In the genomic region with DNA sequence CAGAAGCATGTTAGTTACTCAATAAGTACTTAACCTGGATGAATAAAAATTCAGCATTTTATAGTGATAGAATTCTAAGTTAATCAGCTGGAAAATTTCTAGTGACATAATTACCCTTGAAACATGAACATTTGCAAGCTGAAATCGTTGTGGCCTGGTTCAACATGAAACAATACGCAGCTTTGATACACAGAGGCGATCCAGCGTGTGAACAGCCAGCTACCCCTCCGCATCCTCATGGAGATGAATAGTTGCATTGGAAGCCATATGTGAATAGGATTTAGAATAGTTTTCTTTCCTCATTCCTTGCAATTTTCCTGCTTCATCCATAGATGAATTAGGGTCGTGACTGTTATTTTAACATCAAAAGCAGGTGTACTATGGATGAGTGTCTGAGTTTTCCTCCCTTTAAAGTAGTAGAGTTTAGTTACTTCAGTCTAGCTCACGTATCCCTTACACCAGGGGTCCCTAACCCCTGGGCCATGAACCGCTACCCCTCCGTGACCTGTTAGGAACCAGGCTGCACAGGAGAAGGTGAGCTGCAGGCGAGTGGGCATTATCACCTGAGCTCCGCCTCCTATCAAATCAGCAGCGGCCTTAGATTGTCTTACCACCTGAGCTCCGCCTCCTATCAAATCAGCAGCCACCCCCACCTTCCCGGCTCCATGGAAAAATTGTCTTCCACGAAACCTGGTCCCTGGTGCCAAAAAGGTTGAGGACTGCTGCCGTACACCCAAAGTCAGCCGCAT, we compare ENCODE assay signal across 2 cellular contexts.
A peak's percentile ranks its signal among the peaks of the same experiment; 100 is the strongest.
TF ChIP-seq lines count a peak whose summit lies in the region.

No MANE protein-coding gene starts in this region.

TF ChIP-seq in HCT116, 20 proteins besides CTCF, POLR2A, EP300 and RAD21:
- TF ChIP-seq, protein P1, sequence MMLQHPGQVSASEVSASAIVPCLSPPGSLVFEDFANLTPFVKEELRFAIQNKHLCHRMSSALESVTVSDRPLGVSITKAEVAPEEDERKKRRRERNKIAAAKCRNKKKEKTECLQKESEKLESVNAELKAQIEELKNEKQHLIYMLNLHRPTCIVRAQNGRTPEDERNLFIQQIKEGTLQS (IDR thresholded peaks at IDR 0.05), result no peak
- no peak for TF ChIP-seq FOSL1 (IDR thresholded peaks at IDR 0.05; ENCODE audit: low read depth)
- TF ChIP-seq SP1 (IDR thresholded peaks at IDR 0.05; ENCODE audit: low read depth), result no peak
- TF ChIP-seq, protein P2, sequence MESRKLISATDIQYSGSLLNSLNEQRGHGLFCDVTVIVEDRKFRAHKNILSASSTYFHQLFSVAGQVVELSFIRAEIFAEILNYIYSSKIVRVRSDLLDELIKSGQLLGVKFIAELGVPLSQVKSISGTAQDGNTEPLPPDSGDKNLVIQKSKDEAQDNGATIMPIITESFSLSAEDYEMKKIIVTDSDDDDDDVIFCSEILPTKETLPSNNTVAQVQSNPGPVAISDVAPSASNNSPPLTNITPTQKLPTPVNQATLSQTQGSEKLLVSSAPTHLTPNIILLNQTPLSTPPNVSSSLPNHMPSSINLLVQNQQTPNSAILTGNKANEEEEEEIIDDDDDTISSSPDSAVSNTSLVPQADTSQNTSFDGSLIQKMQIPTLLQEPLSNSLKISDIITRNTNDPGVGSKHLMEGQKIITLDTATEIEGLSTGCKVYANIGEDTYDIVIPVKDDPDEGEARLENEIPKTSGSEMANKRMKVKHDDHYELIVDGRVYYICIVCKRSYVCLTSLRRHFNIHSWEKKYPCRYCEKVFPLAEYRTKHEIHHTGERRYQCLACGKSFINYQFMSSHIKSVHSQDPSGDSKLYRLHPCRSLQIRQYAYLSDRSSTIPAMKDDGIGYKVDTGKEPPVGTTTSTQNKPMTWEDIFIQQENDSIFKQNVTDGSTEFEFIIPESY (IDR thresholded peaks at IDR 0.05; ENCODE audit: extremely low read depth, insufficient replicate concordance, low read length), result no peak
- TF ChIP-seq, protein P3, sequence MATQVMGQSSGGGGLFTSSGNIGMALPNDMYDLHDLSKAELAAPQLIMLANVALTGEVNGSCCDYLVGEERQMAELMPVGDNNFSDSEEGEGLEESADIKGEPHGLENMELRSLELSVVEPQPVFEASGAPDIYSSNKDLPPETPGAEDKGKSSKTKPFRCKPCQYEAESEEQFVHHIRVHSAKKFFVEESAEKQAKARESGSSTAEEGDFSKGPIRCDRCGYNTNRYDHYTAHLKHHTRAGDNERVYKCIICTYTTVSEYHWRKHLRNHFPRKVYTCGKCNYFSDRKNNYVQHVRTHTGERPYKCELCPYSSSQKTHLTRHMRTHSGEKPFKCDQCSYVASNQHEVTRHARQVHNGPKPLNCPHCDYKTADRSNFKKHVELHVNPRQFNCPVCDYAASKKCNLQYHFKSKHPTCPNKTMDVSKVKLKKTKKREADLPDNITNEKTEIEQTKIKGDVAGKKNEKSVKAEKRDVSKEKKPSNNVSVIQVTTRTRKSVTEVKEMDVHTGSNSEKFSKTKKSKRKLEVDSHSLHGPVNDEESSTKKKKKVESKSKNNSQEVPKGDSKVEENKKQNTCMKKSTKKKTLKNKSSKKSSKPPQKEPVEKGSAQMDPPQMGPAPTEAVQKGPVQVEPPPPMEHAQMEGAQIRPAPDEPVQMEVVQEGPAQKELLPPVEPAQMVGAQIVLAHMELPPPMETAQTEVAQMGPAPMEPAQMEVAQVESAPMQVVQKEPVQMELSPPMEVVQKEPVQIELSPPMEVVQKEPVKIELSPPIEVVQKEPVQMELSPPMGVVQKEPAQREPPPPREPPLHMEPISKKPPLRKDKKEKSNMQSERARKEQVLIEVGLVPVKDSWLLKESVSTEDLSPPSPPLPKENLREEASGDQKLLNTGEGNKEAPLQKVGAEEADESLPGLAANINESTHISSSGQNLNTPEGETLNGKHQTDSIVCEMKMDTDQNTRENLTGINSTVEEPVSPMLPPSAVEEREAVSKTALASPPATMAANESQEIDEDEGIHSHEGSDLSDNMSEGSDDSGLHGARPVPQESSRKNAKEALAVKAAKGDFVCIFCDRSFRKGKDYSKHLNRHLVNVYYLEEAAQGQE (IDR thresholded peaks at IDR 0.05; ENCODE audit: low read depth), result no peak
- no peak for TF ChIP-seq YY1 (IDR thresholded peaks at IDR 0.05; ENCODE audit: extremely low read depth, insufficient replicate concordance, low read depth, low read length)
- TF ChIP-seq ZFX (IDR thresholded peaks at IDR 0.05), result no peak
TF ChIP-seq in HCT116: peak in this region for 0.

TF ChIP-seq in H1, 55 proteins besides CTCF, POLR2A, EP300 and RAD21:
- TF ChIP-seq POLR2AphosphoS5 (IDR thresholded peaks at IDR 0.05; ENCODE audit: low read depth, low read length) (peak; percentile 85), RXRA (IDR thresholded peaks at IDR 0.05; ENCODE audit: insufficient read depth, low read depth, low read length) (peak; percentile 95), BACH1 (IDR thresholded peaks at IDR 0.05; ENCODE audit: low read length) (no peak)
